ENCODE assay signal across 2 cellular contexts in the genomic region with DNA sequence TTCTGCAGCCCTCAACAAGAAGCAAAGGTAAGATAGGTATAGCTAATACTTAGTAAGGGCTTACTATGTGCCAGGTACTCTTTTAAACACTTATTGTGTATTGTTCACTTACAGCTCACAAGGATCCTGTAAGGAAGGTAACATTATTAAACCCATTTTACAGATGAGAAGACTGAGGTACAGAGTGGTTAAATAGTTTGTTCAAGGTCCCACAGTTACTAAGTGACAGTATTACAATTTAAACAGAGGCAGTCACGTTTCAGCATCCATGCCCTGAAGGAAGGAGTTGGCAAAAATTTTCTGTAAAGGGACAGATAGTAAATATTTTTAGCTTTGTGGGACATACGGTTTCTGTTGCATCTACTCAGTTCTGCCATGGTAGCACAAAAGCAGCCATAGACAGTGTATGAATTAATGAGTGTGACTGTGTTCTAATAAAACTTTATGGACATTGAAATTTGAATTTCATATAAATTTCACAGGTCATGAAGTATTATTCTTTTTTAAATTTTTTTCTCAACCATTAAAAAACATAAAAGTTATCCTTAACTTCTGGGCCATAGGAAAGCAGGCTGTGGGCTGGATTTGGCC.
TF ChIP-seq lines count a peak whose summit lies in the region.

No MANE protein-coding gene starts in this region.

TF ChIP-seq in IMR-90, 13 proteins besides CTCF, POLR2A, EP300 and RAD21:
- TF ChIP-seq, protein P1, sequence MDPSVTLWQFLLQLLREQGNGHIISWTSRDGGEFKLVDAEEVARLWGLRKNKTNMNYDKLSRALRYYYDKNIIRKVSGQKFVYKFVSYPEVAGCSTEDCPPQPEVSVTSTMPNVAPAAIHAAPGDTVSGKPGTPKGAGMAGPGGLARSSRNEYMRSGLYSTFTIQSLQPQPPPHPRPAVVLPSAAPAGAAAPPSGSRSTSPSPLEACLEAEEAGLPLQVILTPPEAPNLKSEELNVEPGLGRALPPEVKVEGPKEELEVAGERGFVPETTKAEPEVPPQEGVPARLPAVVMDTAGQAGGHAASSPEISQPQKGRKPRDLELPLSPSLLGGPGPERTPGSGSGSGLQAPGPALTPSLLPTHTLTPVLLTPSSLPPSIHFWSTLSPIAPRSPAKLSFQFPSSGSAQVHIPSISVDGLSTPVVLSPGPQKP (IDR thresholded peaks at IDR 0.05; ENCODE audit: borderline replicate concordance, low read depth, low read length): no peak
- TF ChIP-seq, protein P2, sequence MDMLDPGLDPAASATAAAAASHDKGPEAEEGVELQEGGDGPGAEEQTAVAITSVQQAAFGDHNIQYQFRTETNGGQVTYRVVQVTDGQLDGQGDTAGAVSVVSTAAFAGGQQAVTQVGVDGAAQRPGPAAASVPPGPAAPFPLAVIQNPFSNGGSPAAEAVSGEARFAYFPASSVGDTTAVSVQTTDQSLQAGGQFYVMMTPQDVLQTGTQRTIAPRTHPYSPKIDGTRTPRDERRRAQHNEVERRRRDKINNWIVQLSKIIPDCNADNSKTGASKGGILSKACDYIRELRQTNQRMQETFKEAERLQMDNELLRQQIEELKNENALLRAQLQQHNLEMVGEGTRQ (IDR thresholded peaks at IDR 0.05; ENCODE audit: low read depth, low read length): no peak
- TF ChIP-seq SMC3 (IDR thresholded peaks at IDR 0.05; ENCODE audit: low read depth, low read length) (no peak), RFX5 (IDR thresholded peaks at IDR 0.05; ENCODE audit: low read depth, low read length) (no peak), FOS (IDR thresholded peaks at IDR 0.05; ENCODE audit: low read depth, low read length) (no peak), BHLHE40 (IDR thresholded peaks at IDR 0.05; ENCODE audit: low read depth, low read length) (no peak), RCOR1 (IDR thresholded peaks at IDR 0.05; ENCODE audit: insufficient replicate concordance, low read length) (no peak), NFE2L2 (IDR thresholded peaks at IDR 0.05; ENCODE audit: low read depth, low read length) (no peak), CHD1 (IDR thresholded peaks at IDR 0.05; ENCODE audit: low read depth, low read length) (no peak), MAFK (IDR thresholded peaks at IDR 0.05; ENCODE audit: low read depth, low read length) (no peak), MAZ (IDR thresholded peaks at IDR 0.05; ENCODE audit: borderline replicate concordance, low read depth, low read length) (no peak), MXI1 (IDR thresholded peaks at IDR 0.05; ENCODE audit: borderline replicate concordance, low read depth, low read length) (no peak), CEBPB (IDR thresholded peaks at IDR 0.05; ENCODE audit: low read depth, low read length) (no peak)

TF ChIP-seq in K562, 482 proteins besides CTCF, POLR2A, EP300 and RAD21:
- TF ChIP-seq ZNF551 (CRISPR knock-in tag; IDR thresholded peaks at IDR 0.05) (no peak), ADNP (tag; IDR thresholded peaks at IDR 0.05) (peak; percentile 98), CBX3 (IDR thresholded peaks at IDR 0.05; ENCODE audit: borderline replicate concordance in 1 of 2, low read length in 2 of 2) (peak in 1 of 2 experiments; percentile 94; a peak in 1 of 3 replicates), CBX1 (IDR thresholded peaks at IDR 0.05; ENCODE audit: low read depth) (0 out of 2 replicates have a peak, but pooled peaks have one; percentile 37), RCOR1 (IDR thresholded peaks at IDR 0.05; ENCODE audit: borderline replicate concordance in 1 of 2, low read depth in 2 of 2, low read length in 2 of 2) (peak in 1 of 2 experiments; percentile 85; a peak in 2 of 4 replicates), MYBL2 (IDR thresholded peaks at IDR 0.05; ENCODE audit: low read depth) (no peak), MYBL2 (CRISPR knock-in tag; IDR thresholded peaks at IDR 0.05; ENCODE audit: borderline replicate concordance) (no peak), CBX2 (IDR thresholded peaks at IDR 0.05; ENCODE audit: insufficient read depth, low read length, poor library complexity, severe bottlenecking) (no peak), HDAC2 (IDR thresholded peaks at IDR 0.05) (peak; percentile 96), MIER1 (IDR thresholded peaks at IDR 0.05; ENCODE audit: low read depth) (no peak), CHD4 (IDR thresholded peaks at IDR 0.05; ENCODE audit: insufficient read depth, insufficient replicate concordance, low read depth, low read length, poor library complexity, severe bottlenecking) (peak; percentile 97), HDGF (IDR thresholded peaks at IDR 0.05) (0 out of 2 replicates have a peak, but pooled peaks have one; percentile 50), BRD4 (IDR thresholded peaks at IDR 0.05) (peak; percentile 58; the same call in 1 of the 2 replicates), KDM1A (IDR thresholded peaks at IDR 0.05) (peak; percentile 89 to 95), RBM25 (IDR thresholded peaks at IDR 0.05; ENCODE audit: low read depth, low read length, severe bottlenecking) (peak; percentile 99), ZFX (CRISPR knock-in tag; IDR thresholded peaks at IDR 0.05) (no peak), BCOR (IDR thresholded peaks at IDR 0.05) (peak; percentile 99), MEF2A (IDR thresholded peaks at IDR 0.05; ENCODE audit: control insufficient read depth, low read depth, low read length) (0 out of 2 replicates have a peak, but pooled peaks have one; percentile 3), PHF20 (IDR thresholded peaks at IDR 0.05; ENCODE audit: partially characterized antibody) (peak; percentile 68), HDAC1 (IDR thresholded peaks at IDR 0.05) (peak; percentile 52 to 57; a peak in 2 of 4 replicates), SMARCA5 (IDR thresholded peaks at IDR 0.05) (peak; percentile 89), TCF7 (IDR thresholded peaks at IDR 0.05; ENCODE audit: borderline replicate concordance) (no peak)
- TF ChIP-seq, protein P3, sequence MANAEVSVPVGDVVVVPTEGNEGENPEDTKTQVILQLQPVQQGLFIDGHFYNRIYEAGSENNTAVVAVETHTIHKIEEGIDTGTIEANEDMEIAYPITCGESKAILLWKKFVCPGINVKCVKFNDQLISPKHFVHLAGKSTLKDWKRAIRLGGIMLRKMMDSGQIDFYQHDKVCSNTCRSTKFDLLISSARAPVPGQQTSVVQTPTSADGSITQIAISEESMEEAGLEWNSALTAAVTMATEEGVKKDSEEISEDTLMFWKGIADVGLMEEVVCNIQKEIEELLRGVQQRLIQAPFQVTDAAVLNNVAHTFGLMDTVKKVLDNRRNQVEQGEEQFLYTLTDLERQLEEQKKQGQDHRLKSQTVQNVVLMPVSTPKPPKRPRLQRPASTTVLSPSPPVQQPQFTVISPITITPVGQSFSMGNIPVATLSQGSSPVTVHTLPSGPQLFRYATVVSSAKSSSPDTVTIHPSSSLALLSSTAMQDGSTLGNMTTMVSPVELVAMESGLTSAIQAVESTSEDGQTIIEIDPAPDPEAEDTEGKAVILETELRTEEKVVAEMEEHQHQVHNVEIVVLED (CRISPR knock-in tag; IDR thresholded peaks at IDR 0.05): no peak
- TF ChIP-seq, protein P4, sequence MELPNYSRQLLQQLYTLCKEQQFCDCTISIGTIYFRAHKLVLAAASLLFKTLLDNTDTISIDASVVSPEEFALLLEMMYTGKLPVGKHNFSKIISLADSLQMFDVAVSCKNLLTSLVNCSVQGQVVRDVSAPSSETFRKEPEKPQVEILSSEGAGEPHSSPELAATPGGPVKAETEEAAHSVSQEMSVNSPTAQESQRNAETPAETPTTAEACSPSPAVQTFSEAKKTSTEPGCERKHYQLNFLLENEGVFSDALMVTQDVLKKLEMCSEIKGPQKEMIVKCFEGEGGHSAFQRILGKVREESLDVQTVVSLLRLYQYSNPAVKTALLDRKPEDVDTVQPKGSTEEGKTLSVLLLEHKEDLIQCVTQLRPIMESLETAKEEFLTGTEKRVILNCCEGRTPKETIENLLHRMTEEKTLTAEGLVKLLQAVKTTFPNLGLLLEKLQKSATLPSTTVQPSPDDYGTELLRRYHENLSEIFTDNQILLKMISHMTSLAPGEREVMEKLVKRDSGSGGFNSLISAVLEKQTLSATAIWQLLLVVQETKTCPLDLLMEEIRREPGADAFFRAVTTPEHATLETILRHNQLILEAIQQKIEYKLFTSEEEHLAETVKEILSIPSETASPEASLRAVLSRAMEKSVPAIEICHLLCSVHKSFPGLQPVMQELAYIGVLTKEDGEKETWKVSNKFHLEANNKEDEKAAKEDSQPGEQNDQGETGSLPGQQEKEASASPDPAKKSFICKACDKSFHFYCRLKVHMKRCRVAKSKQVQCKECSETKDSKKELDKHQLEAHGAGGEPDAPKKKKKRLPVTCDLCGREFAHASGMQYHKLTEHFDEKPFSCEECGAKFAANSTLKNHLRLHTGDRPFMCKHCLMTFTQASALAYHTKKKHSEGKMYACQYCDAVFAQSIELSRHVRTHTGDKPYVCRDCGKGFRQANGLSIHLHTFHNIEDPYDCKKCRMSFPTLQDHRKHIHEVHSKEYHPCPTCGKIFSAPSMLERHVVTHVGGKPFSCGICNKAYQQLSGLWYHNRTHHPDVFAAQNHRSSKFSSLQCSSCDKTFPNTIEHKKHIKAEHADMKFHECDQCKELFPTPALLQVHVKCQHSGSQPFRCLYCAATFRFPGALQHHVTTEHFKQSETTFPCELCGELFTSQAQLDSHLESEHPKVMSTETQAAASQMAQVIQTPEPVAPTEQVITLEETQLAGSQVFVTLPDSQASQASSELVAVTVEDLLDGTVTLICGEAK (IDR thresholded peaks at IDR 0.05): peak; percentile 93
- TF ChIP-seq, protein P4 (CRISPR knock-in tag; IDR thresholded peaks at IDR 0.05): peak; percentile 91
- TF ChIP-seq, protein P5, sequence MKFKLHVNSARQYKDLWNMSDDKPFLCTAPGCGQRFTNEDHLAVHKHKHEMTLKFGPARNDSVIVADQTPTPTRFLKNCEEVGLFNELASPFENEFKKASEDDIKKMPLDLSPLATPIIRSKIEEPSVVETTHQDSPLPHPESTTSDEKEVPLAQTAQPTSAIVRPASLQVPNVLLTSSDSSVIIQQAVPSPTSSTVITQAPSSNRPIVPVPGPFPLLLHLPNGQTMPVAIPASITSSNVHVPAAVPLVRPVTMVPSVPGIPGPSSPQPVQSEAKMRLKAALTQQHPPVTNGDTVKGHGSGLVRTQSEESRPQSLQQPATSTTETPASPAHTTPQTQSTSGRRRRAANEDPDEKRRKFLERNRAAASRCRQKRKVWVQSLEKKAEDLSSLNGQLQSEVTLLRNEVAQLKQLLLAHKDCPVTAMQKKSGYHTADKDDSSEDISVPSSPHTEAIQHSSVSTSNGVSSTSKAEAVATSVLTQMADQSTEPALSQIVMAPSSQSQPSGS (CRISPR knock-in tag; IDR thresholded peaks at IDR 0.05): no peak
- TF ChIP-seq, protein P6, sequence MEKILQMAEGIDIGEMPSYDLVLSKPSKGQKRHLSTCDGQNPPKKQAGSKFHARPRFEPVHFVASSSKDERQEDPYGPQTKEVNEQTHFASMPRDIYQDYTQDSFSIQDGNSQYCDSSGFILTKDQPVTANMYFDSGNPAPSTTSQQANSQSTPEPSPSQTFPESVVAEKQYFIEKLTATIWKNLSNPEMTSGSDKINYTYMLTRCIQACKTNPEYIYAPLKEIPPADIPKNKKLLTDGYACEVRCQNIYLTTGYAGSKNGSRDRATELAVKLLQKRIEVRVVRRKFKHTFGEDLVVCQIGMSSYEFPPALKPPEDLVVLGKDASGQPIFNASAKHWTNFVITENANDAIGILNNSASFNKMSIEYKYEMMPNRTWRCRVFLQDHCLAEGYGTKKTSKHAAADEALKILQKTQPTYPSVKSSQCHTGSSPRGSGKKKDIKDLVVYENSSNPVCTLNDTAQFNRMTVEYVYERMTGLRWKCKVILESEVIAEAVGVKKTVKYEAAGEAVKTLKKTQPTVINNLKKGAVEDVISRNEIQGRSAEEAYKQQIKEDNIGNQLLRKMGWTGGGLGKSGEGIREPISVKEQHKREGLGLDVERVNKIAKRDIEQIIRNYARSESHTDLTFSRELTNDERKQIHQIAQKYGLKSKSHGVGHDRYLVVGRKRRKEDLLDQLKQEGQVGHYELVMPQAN (IDR thresholded peaks at IDR 0.05; ENCODE audit: borderline replicate concordance): 0 out of 2 replicates have a peak, but pooled peaks have one; percentile 27
